ENCODE assay signal across 1 cellular context in the genomic region with DNA sequence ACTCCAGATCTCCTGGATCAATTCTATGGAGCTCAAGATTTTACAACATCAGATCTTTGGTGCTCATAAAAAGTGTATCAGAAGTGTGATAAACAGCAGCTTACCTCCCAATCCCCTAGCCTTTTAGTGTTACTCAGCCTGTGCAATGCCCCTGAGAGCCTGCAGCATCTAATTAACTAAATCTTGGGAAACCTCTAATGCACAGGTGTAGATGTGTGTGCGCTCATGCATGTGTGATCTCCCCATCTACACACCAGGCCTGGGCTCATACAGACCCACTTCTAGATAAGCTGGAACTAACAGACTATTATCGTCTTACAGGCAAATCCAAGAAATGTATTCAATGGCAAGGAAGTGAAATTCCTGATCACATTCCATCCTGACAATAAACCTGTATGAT.
TF ChIP-seq lines count a peak whose summit lies in the region.

No MANE protein-coding gene starts in this region.

TF ChIP-seq in GM12878, 131 proteins besides CTCF, POLR2A, EP300 and RAD21 (continued from another document):
- TF ChIP-seq SKIL (IDR thresholded peaks at IDR 0.05; ENCODE audit: low read depth, poor library complexity, severe bottlenecking) = no peak
- no peak for TF ChIP-seq EED (IDR thresholded peaks at IDR 0.05; ENCODE audit: low read depth)
- no peak for TF ChIP-seq JUND (IDR thresholded peaks at IDR 0.05; ENCODE audit: low read depth, low read length)
- TF ChIP-seq MEF2B (IDR thresholded peaks at IDR 0.05; ENCODE audit: partially characterized antibody, poor library complexity, severe bottlenecking) = no peak
- no peak for TF ChIP-seq RB1 (IDR thresholded peaks at IDR 0.05; ENCODE audit: borderline replicate concordance)
- TF ChIP-seq ZNF207 (IDR thresholded peaks at IDR 0.05; ENCODE audit: borderline replicate concordance) = no peak
- no peak for TF ChIP-seq RBBP5 (conservative IDR thresholded peaks at IDR 0.05)
